25 cellular contexts compared by ENCODE assay signal in the genomic region with DNA sequence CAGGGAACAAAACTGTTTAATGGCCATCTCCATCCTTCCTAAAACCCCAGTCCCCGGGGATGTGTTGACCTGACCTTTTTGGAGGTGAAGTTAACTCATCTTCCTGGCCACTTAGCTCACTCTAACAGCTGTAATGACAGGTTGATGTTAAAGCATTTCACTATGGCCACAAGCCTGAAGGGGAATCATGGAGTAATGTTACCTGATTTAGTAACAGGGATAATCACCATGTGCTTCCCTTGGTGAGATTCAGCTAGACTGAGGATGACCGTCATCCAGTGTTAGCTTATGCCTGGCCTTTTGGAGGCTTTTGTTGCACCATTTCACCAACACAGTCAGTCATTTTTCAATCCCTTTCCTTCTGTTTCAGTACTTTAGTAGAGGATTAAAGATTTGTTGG.
"Had no signal": no experiment of that assay in that cellular context is flagged by ENCODE, and none has a peak within 500 bp of the region (broad histone marks: within the 10 kb centered on the region; RNA-seq: fewer than 3 reads in every experiment).

No MANE protein-coding gene starts in this region.

- H3K27me3 Mint-ChIP-seq: activated naive CD4-positive, alpha-beta T cell treated with anti-CD3 and anti-CD28 coated beads, Interleukin-2, amount 10 ng/mL, durations not matched to agents 7 days and 5 days; activated naive CD8-positive, alpha-beta T cell treated with anti-CD3 and anti-CD28 coated beads for 36 hours had no signal

- H3K27ac Mint-ChIP-seq: activated B cell treated with CpG ODN at 0.5 μM for 24 hours; activated CD4-positive, alpha-beta memory T cell treated with anti-CD3 and anti-CD28 coated beads, Interleukin-2, amount 10 ng/mL, durations not matched to agents 7 days and 5 days; activated naive CD4-positive, alpha-beta T cell treated with anti-CD3 and anti-CD28 coated beads, Interleukin-2, amount 10 ng/mL, durations not matched to agents 7 days and 5 days; activated naive CD8-positive, alpha-beta T cell treated with anti-CD3 and anti-CD28 coated beads for 36 hours; activated T-cell treated with anti-CD3 and anti-CD28 coated beads, Interleukin-2, amount 50 U/mL, for 72 hours; activated T-helper 2 cell treated with anti-CD3 and anti-CD28 coated beads, Interferon-gamma antibody, Interleukin-2, Interleukin-4, amounts not matched to agents 10 μg/mL and 5 μg/mL and 100 μg/mL, durations not matched to agents 14 hours and 24 hours and 36 hours; IgD-negative memory B cell; T-cell had no signal

- H3K4me3 ChIP-seq: SK-N-MC had no signal

- ATAC-seq: activated T-cell treated with anti-CD3 and anti-CD28 coated beads, Interleukin-2, amount 50 U/mL, for 72 hours; T-cell had no signal

- H3K36me3 Mint-ChIP-seq: activated naive CD4-positive, alpha-beta T cell treated with anti-CD3 and anti-CD28 coated beads, Interleukin-2, amount 10 ng/mL, durations not matched to agents 7 days and 5 days; activated naive CD8-positive, alpha-beta T cell treated with anti-CD3 and anti-CD28 coated beads for 36 hours; IgD-negative memory B cell; T-cell had no signal

- H3K4me3 Mint-ChIP-seq: activated B cell treated with CpG ODN at 0.5 μM for 24 hours; activated CD4-positive, alpha-beta memory T cell treated with anti-CD3 and anti-CD28 coated beads, Interleukin-2, amount 10 ng/mL, durations not matched to agents 7 days and 5 days; activated naive CD4-positive, alpha-beta T cell treated with anti-CD3 and anti-CD28 coated beads, Interleukin-2, amount 10 ng/mL, durations not matched to agents 7 days and 5 days; activated naive CD8-positive, alpha-beta T cell treated with anti-CD3 and anti-CD28 coated beads for 36 hours; activated T-cell treated with anti-CD3 and anti-CD28 coated beads, Interleukin-2, amount 50 U/mL, for 72 hours; IgD-negative memory B cell; T-cell had no signal

- H3K4me1 Mint-ChIP-seq: activated B cell treated with CpG ODN at 0.5 μM for 24 hours; activated CD4-positive, alpha-beta memory T cell treated with anti-CD3 and anti-CD28 coated beads, Interleukin-2, amount 10 ng/mL, durations not matched to agents 7 days and 5 days; activated naive CD4-positive, alpha-beta T cell treated with anti-CD3 and anti-CD28 coated beads, Interleukin-2, amount 10 ng/mL, durations not matched to agents 7 days and 5 days; IgD-negative memory B cell; T-cell had no signal

- DNase-seq: activated B cell treated with CpG ODN at 0.5 μM for 24 hours; activated CD4-positive, alpha-beta memory T cell treated with anti-CD3 and anti-CD28 coated beads, Interleukin-2, amount 10 ng/mL, durations not matched to agents 7 days and 5 days; activated CD4-positive, alpha-beta T cell treated with anti-CD3 and anti-CD28 coated beads, Interleukin-2, amount 50 U/mL, for 1 hour; activated CD8-positive, alpha-beta memory T cell treated with anti-CD3 and anti-CD28 coated beads, Interleukin-2, amount 50 U/mL, for 4 hours; activated gamma-delta T cell treated with Interleukin-2 at 50 U/mL for 16 hours; activated naive CD4-positive, alpha-beta T cell treated with anti-CD3 and anti-CD28 coated beads, Interleukin-2, amount 10 ng/mL, durations not matched to agents 7 days and 5 days; activated naive CD8-positive, alpha-beta T cell treated with anti-CD3 and anti-CD28 coated beads for 36 hours; activated T-cell treated with anti-CD3 and anti-CD28 coated beads, Interleukin-2, amount 50 U/mL, for 72 hours; central memory CD4-positive, alpha-beta T cell; KG1; MV-4-11; NCI-H1092 treated with DMSO at 0.1 percent for 48 hours; NCI-H1436; NCI-H187 treated with DMSO at 0.1 percent for 48 hours; NCI-H2171; NCI-H345; NCI-H510A; NCI-H526 treated with DMSO at 0.1 percent for 48 hours; NCI-H82; T-cell; T-helper 2 cell; T1000 had no signal

- H3K9me3 Mint-ChIP-seq: activated B cell treated with CpG ODN at 0.5 μM for 24 hours; activated CD4-positive, alpha-beta memory T cell treated with anti-CD3 and anti-CD28 coated beads, Interleukin-2, amount 10 ng/mL, durations not matched to agents 7 days and 5 days; activated naive CD4-positive, alpha-beta T cell treated with anti-CD3 and anti-CD28 coated beads, Interleukin-2, amount 10 ng/mL, durations not matched to agents 7 days and 5 days; activated naive CD8-positive, alpha-beta T cell treated with anti-CD3 and anti-CD28 coated beads for 36 hours; activated T-cell treated with anti-CD3 and anti-CD28 coated beads, Interleukin-2, amount 50 U/mL, for 72 hours; activated T-helper 2 cell treated with anti-CD3 and anti-CD28 coated beads, Interferon-gamma antibody, Interleukin-2, Interleukin-4, amounts not matched to agents 10 μg/mL and 5 μg/mL and 100 μg/mL, durations not matched to agents 14 hours and 24 hours and 36 hours; IgD-negative memory B cell; T-cell had no signal

- H3K27ac ChIP-seq: SK-N-MC had no signal
